ENCODE assay signal across 10 cellular contexts in the genomic region with DNA sequence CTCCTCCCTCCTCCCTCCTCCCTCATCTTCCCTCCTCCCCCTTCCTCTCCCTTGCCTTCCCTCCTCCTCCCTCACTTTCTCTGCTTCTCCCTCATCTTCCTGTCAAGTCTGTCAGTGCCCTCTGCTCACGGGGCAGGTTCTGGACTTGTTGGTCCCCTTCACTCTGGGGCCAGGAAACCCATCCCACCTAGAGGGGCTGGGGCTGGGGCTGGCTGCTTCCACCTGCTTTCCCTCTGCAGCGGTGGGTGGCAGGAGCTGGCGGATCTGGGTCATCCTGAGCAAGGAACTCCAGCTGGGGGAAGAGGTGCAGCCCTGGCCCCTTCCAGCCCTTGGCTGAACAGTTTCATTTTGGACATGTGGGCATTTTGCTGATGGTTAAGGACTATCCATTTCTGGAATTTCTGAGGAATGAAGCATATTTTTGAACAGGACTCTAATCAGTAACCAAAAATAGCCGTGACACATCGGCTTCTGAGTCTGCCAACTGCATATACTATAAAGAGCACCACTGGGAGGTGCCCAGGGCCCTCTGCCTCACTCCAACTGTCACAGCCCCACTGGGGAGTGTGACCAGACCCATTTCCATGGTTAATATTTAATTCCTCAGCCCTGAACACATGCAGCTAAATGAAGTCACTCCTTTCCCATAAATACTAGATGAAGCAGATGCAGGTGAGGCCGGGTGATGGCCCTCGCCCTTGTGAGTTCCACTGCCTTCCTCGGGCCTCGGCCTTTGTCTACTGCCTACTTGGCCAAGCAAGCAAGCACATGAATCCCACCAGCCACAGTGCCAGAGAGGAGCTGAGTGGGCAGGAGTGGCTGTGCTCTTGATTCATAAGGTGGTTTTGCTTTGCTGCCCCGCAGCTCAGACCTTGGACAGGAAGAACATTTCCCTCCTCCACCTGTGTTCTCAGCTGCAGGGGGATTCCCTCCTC. TPM values are rescaled to one million over a fixed set of nuclear protein-coding genes. Genes with fewer than 3 reads are reported as not detected.
DNase-seq lines count a peak whose midpoint lies in the region; ATAC-seq, FAIRE-seq and TF ChIP-seq lines count a peak whose summit lies in the region.
"Had no signal": no experiment of that assay in that cellular context is flagged by ENCODE, and none has a peak within 500 bp of the region (broad histone marks: within the 10 kb centered on the region; RNA-seq: fewer than 3 reads in every experiment).

No MANE protein-coding gene starts in this region.

- peak overlapping the region; percentile 69 for H3K4me2 ChIP-seq in astrocyte (ENCODE audit: low read length)
- H3K4me2 ChIP-seq: KMS-11 had no signal

- peak; percentile 73 for FAIRE-seq in astrocyte (lab: Jason Lieb, UNC)

- TF ChIP-seq CTCF in AG04449 (IDR thresholded peaks at IDR 0.05; ENCODE audit: insufficient read depth, low read length, missing control alignments) (no peak), astrocyte (IDR thresholded peaks at IDR 0.05; ENCODE audit: insufficient read depth, low read depth, low read length) (no peak)

- DNase-seq in AG04449 (ENCODE audit: low read depth, low spot score) (peak; percentile 59), astrocyte (ENCODE audit: low read depth) (peak; percentile 83), left lobe of liver (ENCODE audit: low spot score) (peak; percentile 39), GM19240 (ENCODE audit: insufficient read length, low spot score) (no peak), NCI-H2081 treated with DMSO at 0.1 percent for 48 hours (lab: John Stamatoyannopoulos, UW) (no peak)

- peak overlapping the region; percentile 16 for H3K9ac ChIP-seq in astrocyte (ENCODE audit: low read length)
- H3K9ac ChIP-seq: KMS-11 had no signal

- peaks cover 11% of the 10 kb centered on the region for H3K27me3 Mint-ChIP-seq in astrocyte (ENCODE audit: low read depth, unreplicated experiment)

- H3K4me1 ChIP-seq in astrocyte (ENCODE audit: insufficient read depth, low read length) = peaks cover 22% of the 10 kb centered on the region

- H2AFZ ChIP-seq in astrocyte (ENCODE audit: low read depth, low read length) = no peak overlapping the region

- no peaks in the 10 kb centered on the region for H3K36me3 Mint-ChIP-seq in astrocyte (ENCODE audit: low read depth, unreplicated experiment)
- H3K36me3 Mint-ChIP-seq: CD8-positive, alpha-beta T cell had no signal

- no peaks in the 10 kb centered on the region for H3K27me3 ChIP-seq in astrocyte (ENCODE audit: insufficient read depth, low read length)

- H3K4me3 ChIP-seq in AG04449 (ENCODE audit: low read depth, low read length) (no peak overlapping the region), astrocyte (ENCODE audit: insufficient read depth, low read depth, low read length) (no peak overlapping the region)

- no peaks in the 10 kb centered on the region for H3K9me3 ChIP-seq in astrocyte (ENCODE audit: insufficient read depth, low read depth, low read length)

- H3K4me1 Mint-ChIP-seq in astrocyte (ENCODE audit: low read depth, unreplicated experiment) = peaks cover 25% of the 10 kb centered on the region

- ATAC-seq in GM21825 (IDR thresholded peaks at IDR 0.05; ENCODE audit: unreplicated experiment) (peak; percentile 47), left lobe of liver (peak; percentile 43), GM18502 (IDR thresholded peaks at IDR 0.05; ENCODE audit: poor library complexity, unreplicated experiment) (no peak), GM19035 (IDR thresholded peaks at IDR 0.05; ENCODE audit: unreplicated experiment) (no peak)
- ATAC-seq: CD8-positive, alpha-beta T cell had no signal

- H3K9me3 Mint-ChIP-seq in astrocyte (ENCODE audit: unreplicated experiment) = no peaks in the 10 kb centered on the region
- H3K9me3 Mint-ChIP-seq: CD8-positive, alpha-beta T cell had no signal

- CTCF ChIA-PET in AG04449 (lab: Yijun Ruan, JAX) = no interaction called here

- H4K20me1 ChIP-seq in astrocyte (ENCODE audit: insufficient read depth, low read length) = no peaks in the 10 kb centered on the region

- POLR2A ChIA-PET in AG04449 (lab: Yijun Ruan, JAX) = no interaction called here

- H3K79me2 ChIP-seq in astrocyte (ENCODE audit: insufficient read depth, low read length) = no peaks in the 10 kb centered on the region

- peak overlapping the region; percentile 50 for H3K27ac ChIP-seq in astrocyte (ENCODE audit: low read depth, low read length)
- H3K27ac ChIP-seq: KMS-11 had no signal

- peak overlapping the region; percentile 79 for H3K27ac Mint-ChIP-seq in astrocyte (ENCODE audit: unreplicated experiment)
- H3K27ac Mint-ChIP-seq: CD8-positive, alpha-beta T cell had no signal

- no peaks in the 10 kb centered on the region for H3K36me3 ChIP-seq in astrocyte (ENCODE audit: insufficient read depth, low read length)

- no peak overlapping the region for H3K4me3 Mint-ChIP-seq in astrocyte (ENCODE audit: unreplicated experiment)
- H3K4me3 Mint-ChIP-seq: CD8-positive, alpha-beta T cell had no signal

RNA-seq across cellular contexts. Expression of a gene that starts 39.8 kb away (rescaled TPM):
- 0.22 and 0.48 TPM in 2 replicates for total RNA-seq in astrocyte
- total RNA-seq in left lobe of liver = 44.7 TPM
- total RNA-seq: CD8-positive, alpha-beta T cell had no signal

RNA-seq across cellular contexts. Expression of a gene that starts 39.9 kb away (rescaled TPM):
- total RNA-seq in astrocyte = 0.16 TPM in 1 of 2 replicates, not detected in the other
- total RNA-seq in left lobe of liver = 23.2 TPM
- total RNA-seq: CD8-positive, alpha-beta T cell had no signal

Comparison
In these comparisons a context has a peak if more than half of its experiments do, and no peak if none do; other contexts are left out.
1. DNase-seq: peak in AG04449 (single experiment), astrocyte (single experiment) and left lobe of liver (single experiment); none in GM19240 (single experiment) and NCI-H2081 treated with DMSO at 0.1 percent for 48 hours (single experiment).
2. ATAC-seq: peak in GM21825 (single experiment) and left lobe of liver (single experiment); none in GM18502 (single experiment) and GM19035 (single experiment).
3. RNA of a gene that starts 39.8 kb away (total RNA-seq): 44.7 TPM in left lobe of liver (single experiment); 0.22 to 0.48 TPM in astrocyte; every median in the first group is over 10 times any median in the second.
4. RNA of a gene that starts 39.9 kb away (total RNA-seq): 23.2 TPM in left lobe of liver (single experiment); 0.16 TPM in astrocyte; every median in the first group is over 10 times any median in the second.